Comparison of ENCODE assay signal across 18 cellular contexts in the genomic region with DNA sequence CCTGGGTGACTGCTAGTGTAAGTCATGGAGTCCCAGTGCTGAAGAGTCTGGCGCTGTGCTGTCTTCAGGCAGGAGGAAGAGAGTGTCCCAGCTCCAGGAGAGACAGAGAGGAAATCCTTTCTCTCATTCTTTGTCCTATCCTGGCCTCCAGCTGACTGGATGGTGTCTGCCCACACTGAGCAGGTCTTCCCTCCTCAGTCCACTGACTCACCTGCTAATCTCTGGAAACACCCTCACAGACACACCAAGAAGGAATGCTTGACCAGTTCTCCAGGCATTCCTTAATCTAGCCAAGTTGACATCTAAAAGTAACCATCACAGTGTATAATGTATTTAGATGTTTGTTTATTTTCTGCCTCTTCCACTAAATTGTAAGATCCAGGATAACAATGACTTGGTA. TPM values are rescaled to one million over a fixed set of nuclear protein-coding genes. Genes with fewer than 3 reads are reported as not detected.
DNase-seq lines count a peak whose midpoint lies in the region; ATAC-seq, FAIRE-seq and TF ChIP-seq lines count a peak whose summit lies in the region.
"Had no signal": no experiment of that assay in that cellular context is flagged by ENCODE, and none has a peak within 500 bp of the region (broad histone marks: within the 10 kb centered on the region; RNA-seq: fewer than 3 reads in every experiment).

No MANE protein-coding gene starts in this region.

- H3K9me3 ChIP-seq in mammary epithelial cell (replicated peaks; ENCODE audit: insufficient read depth, low read length): no peaks in the 10 kb centered on the region
- H3K9me3 ChIP-seq: ascending aorta, BLaER1, heart left ventricle, prostate gland, thoracic aorta had no signal

- H3K27me3 ChIP-seq in mammary epithelial cell (ENCODE audit: insufficient read depth, low read length): no peaks in the 10 kb centered on the region
- H3K27me3 ChIP-seq: ascending aorta, BLaER1, heart left ventricle had no signal

- intact Hi-C loops in mammary epithelial cell (cut with micrococcal nuclease) (loop anchor here (10.0 kb wide), 1 partner anchor 56 kb away; a partner anchor contains a TSS), Right ventricle myocardium inferior (cut with DNase I) (no loop called here)

- dilution Hi-C loops in mammary epithelial cell (cut with HindIII; ENCODE audit: low sequenced_read_pairs): loop anchor here (5.0 kb wide), 1 partner anchor 48 kb away; no protein-coding TSS in a partner anchor

- in situ Hi-C loops in mammary epithelial cell (cut with MboI; ENCODE audit: low sequenced_read_pairs in 2 of 2): loop anchor here in 1 of 2 donors (25.0 kb wide), 1 partner anchor 687 kb away; no protein-coding TSS in a partner anchor

- WGBS in mammary epithelial cell (ENCODE audit: low coverage, missing lambda C conversion rate): 100% methylated on average over 1 of the region's 1 CpG

- CTCF ChIA-PET in mammary epithelial cell (lab: Charles Lee; ENCODE audit: low non-redundant PET): no interaction called here

- peak overlapping the region; percentile 17 for H3K27ac ChIP-seq in mammary epithelial cell (ENCODE audit: insufficient read depth, low read depth, low read length)
- H3K27ac ChIP-seq: ascending aorta, BLaER1, heart left ventricle, prostate gland, thoracic aorta had no signal

- no peak for FAIRE-seq in HTR-8/SVneo (lab: Jason Lieb, UNC)

- H3K79me2 ChIP-seq in mammary epithelial cell (ENCODE audit: insufficient read depth, low read length): no peaks in the 10 kb centered on the region

- ATAC-seq in Right ventricle myocardium inferior: no peak
- ATAC-seq: heart left ventricle, left lobe of liver had no signal

- peak overlapping the region; percentile 16 for H2AFZ ChIP-seq in mammary epithelial cell (ENCODE audit: low read depth, low read length)

- TF ChIP-seq CTCF in AG10803 (conservative IDR thresholded peaks at IDR 0.05; ENCODE audit: low read length) (no peak), mammary epithelial cell (conservative IDR thresholded peaks at IDR 0.05 in 1 of 2, IDR thresholded peaks at IDR 0.05 in 1 of 2; ENCODE audit: extremely low read depth in 1 of 2, insufficient read depth in 1 of 2, low read depth in 1 of 2, low read length in 2 of 2) (no peak)

- H3K4me3 ChIP-seq in AG10803 (ENCODE audit: low read length) (no peak overlapping the region), mammary epithelial cell (replicated peaks in 1 of 3; ENCODE audit: insufficient read depth in 1 of 3, low read depth in 2 of 3, low read length in 3 of 3) (no peak overlapping the region)
- H3K4me3 ChIP-seq: ascending aorta, BLaER1, heart left ventricle, prostate gland, thoracic aorta had no signal

- no TSS peak for BruUV-seq in mammary epithelial cell (replicated peaks; lab: Mats Ljungman, UMichigan)

- H3K9ac ChIP-seq in mammary epithelial cell (ENCODE audit: insufficient read depth, low read length): no peak overlapping the region
- H3K9ac ChIP-seq: BLaER1 had no signal

- DNase-seq in AG10803 (ENCODE audit: low read depth): peak; percentile 62
- peak; percentile 4 for DNase-seq in HTR-8/SVneo (ENCODE audit: insufficient read length, low spot score)
- DNase-seq in mammary epithelial cell: peak; percentile 83
- DNase-seq in kidney tubule cell (ENCODE audit: low spot score): peak; percentile 93
- no peak for DNase-seq in activated CD4-positive, alpha-beta T cell treated with anti-CD3 and anti-CD28 coated beads for 48 hours
- no peak for DNase-seq in DMS53 treated with DMSO at 0.1 percent for 48 hours (lab: John Stamatoyannopoulos, UW; ENCODE audit: unreplicated experiment)
- DNase-seq in stimulated activated CD4-positive, alpha-beta T cell treated with anti-CD3 and anti-CD28 coated beads, Interleukin-4, amount 100 ng/mL, for 4 hours: no peak
- DNase-seq in Right ventricle myocardium inferior (ENCODE audit: missing footprints): no peak
- DNase-seq: activated CD4-positive, alpha-beta memory T cell treated with anti-CD3 and anti-CD28 coated beads, Interleukin-2, amount 10 ng/mL, durations not matched to agents 7 days and 5 days; effector CD8-positive, alpha-beta T cell; heart left ventricle; Kasumi-1; NCI-H2081 had no signal

- H3K36me3 ChIP-seq in mammary epithelial cell (ENCODE audit: insufficient read depth, low read length): no peaks in the 10 kb centered on the region
- H3K36me3 ChIP-seq: ascending aorta, BLaER1, heart left ventricle, prostate gland, thoracic aorta had no signal

- no peaks in the 10 kb centered on the region for H4K20me1 ChIP-seq in mammary epithelial cell (ENCODE audit: insufficient read depth, low read length)
- H4K20me1 ChIP-seq: BLaER1 had no signal

- H3K4me1 ChIP-seq in mammary epithelial cell (ENCODE audit: insufficient read depth, low read length): peaks cover 32% of the 10 kb centered on the region
- H3K4me1 ChIP-seq: ascending aorta, BLaER1, prostate gland had no signal

- no peak overlapping the region for H3K4me2 ChIP-seq in mammary epithelial cell (ENCODE audit: insufficient read depth, low read depth, low read length)
- H3K4me2 ChIP-seq: BLaER1 had no signal

RNA-seq across cellular contexts. Expression of a gene that starts 53.9 kb away (rescaled TPM):
- total RNA-seq in mammary epithelial cell (100 to 1,000 TPM in 1 of 2 donors, 10 to 100 TPM in 1; 33.7 to 204 TPM), Right ventricle myocardium inferior (129 TPM)
- 309 TPM for polyA plus RNA-seq in mammary epithelial cell
- 450 TPM for polyA minus RNA-seq in mammary epithelial cell

Comparison
In these comparisons a context has a peak if more than half of its experiments do, and no peak if none do; other contexts are left out.
1. DNase-seq: peak in AG10803 (single experiment), HTR-8/SVneo (single experiment), mammary epithelial cell (single experiment) and kidney tubule cell (single experiment); none in activated CD4-positive, alpha-beta T cell treated with anti-CD3 and anti-CD28 coated beads for 48 hours (single experiment), DMS53 treated with DMSO at 0.1 percent for 48 hours (single experiment), stimulated activated CD4-positive, alpha-beta T cell treated with anti-CD3 and anti-CD28 coated beads, Interleukin-4, amount 100 ng/mL, for 4 hours (0 of 2) and Right ventricle myocardium inferior (single experiment).